7 cellular contexts compared by ENCODE assay signal in genomic region chr2:2874805-2875204, GRCh38.
"Had no signal": no experiment of that assay in that cellular context is flagged by ENCODE, and none has a peak within 500 bp of the region (broad histone marks: within the 10 kb centered on the region; RNA-seq: fewer than 3 reads in every experiment).

No MANE protein-coding gene starts in this region.

- H3K27ac ChIP-seq: HL-60 had no signal

- DNase-seq: HFFc6, KBM-7 had no signal

- H3K4me1 ChIP-seq: HAP-1 had no signal

- H2AFZ ChIP-seq: GM23338 had no signal

- ATAC-seq: GM23338, HCT116 had no signal

- H3K4me1 Mint-ChIP-seq: GM23338 had no signal

- H3K27ac Mint-ChIP-seq: GM23338, HFFc6, IgD-negative memory B cell had no signal

- H3K4me2 ChIP-seq: GM23338 had no signal

- H3K36me3 Mint-ChIP-seq: IgD-negative memory B cell had no signal

- H3K36me3 ChIP-seq: HAP-1 had no signal

- H3K9me3 ChIP-seq: HAP-1 had no signal

- H3K4me3 Mint-ChIP-seq: GM23338, HFFc6, IgD-negative memory B cell had no signal

- H3K4me3 ChIP-seq: GM23338, HAP-1 had no signal
